ENCODE assay signal across 10 cellular contexts in the genomic region with DNA sequence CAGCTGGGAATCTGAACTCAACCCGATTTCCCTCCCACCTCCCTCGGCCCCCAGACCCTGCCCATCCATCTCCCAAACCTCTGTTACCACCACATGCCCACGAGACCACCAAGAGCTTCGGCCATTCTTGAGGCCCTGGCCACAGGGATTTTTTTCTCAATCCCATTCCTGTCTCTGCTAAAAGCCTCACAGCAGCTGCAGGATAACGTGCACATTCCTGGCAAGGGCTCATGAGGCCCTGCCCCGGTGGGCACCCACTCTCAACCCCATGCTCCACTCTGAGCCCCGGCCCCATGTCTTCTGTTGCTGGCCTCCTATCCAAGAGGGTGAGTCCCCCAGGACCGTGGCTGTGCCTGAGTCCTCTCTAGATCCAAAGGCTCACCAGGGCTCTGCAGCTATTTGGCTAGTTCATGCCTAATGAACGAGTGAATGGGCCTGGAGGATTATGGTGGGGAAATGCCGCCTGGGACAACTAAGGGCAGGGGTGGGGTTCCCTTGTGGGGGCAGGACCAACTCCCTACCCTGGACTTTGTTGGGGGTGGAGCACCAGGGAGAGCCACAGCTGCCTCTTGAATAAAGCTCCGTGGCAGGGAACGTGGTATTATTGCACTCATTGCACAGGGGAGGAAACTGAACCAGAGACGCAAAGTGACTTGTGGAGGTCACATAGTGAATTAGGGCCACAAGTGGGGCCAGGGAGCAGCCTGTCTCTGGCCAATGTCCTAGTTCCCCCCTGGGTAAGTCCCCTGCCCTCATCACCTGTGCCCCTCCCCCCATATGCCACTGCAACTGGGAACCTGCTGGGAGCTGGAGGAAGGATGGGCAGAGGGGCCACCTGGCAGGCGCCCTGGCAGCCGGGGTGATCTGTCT.
A peak's percentile ranks its signal among the peaks of the same experiment; 100 is the strongest.
DNase-seq lines count a peak whose midpoint lies in the region; ATAC-seq and TF ChIP-seq lines count a peak whose summit lies in the region.
"Had no signal": no experiment of that assay in that cellular context is flagged by ENCODE, and none has a peak within 500 bp of the region (broad histone marks: within the 10 kb centered on the region; RNA-seq: fewer than 3 reads in every experiment).

No MANE protein-coding gene starts in this region.

- H3K27me3 Mint-ChIP-seq in activated T-cell treated with anti-CD3 and anti-CD28 coated beads, Interleukin-2, amount 50 U/mL, for 72 hours (ENCODE audit: low read depth), result peaks cover 9% of the 10 kb centered on the region
- peaks cover 2 to 11% (median 7%) of the 10 kb centered on the region in 3 donors for H3K27me3 Mint-ChIP-seq in immature natural killer cell (ENCODE audit: low read depth in 3 of 3)
- peaks cover 6 to 17% of the 10 kb centered on the region in 2 donors for H3K27me3 Mint-ChIP-seq in stimulated activated naive B cell treated with anti-CD40 and anti-IgM and Interleukin-4, amounts not matched to agents 10 μg/mL and 1 μg/mL and 100 μg/mL, for 72 hours

- H3K4me1 ChIP-seq in OCI-LY3 (ENCODE audit: low read length), result peaks cover 32% of the 10 kb centered on the region

- peak overlapping the region; percentile 71; the same call in 1 of the 2 replicates for H3K9ac ChIP-seq in OCI-LY3 (ENCODE audit: low read length)

- H3K27ac Mint-ChIP-seq in activated T-cell treated with anti-CD3 and anti-CD28 coated beads, Interleukin-2, amount 50 U/mL, for 72 hours, result no peak overlapping the region
- H3K27ac Mint-ChIP-seq in immature natural killer cell, result peak overlapping the region in 2 of 6 donors; percentile 68 to 78
- peak overlapping the region; percentile 76 for H3K27ac Mint-ChIP-seq in stimulated activated naive B cell treated with anti-CD40 and anti-IgM and Interleukin-4, amounts not matched to agents 10 μg/mL and 1 μg/mL and 100 μg/mL, for 72 hours

- no peaks in the 10 kb centered on the region for H3K27me3 ChIP-seq in OCI-LY3 (ENCODE audit: low read depth, low read length)

- H3K27ac ChIP-seq in OCI-LY3 (ENCODE audit: low read length), result no peak overlapping the region

- no peaks in the 10 kb centered on the region for H4K20me1 ChIP-seq in OCI-LY3 (ENCODE audit: insufficient read depth, low read length)

- DNase-seq in activated T-cell treated with anti-CD3 and anti-CD28 coated beads, Interleukin-2, amount 50 U/mL, for 72 hours, result no peak
- no peak for DNase-seq in activated T-cell treated with anti-CD3 and anti-CD28 coated beads, Interleukin-2, amount 50 U/mL, for 48 hours
- no peak for DNase-seq in immature natural killer cell
- no peak for DNase-seq in stimulated activated naive B cell treated with anti-CD40 and anti-IgM and Interleukin-4, amounts not matched to agents 10 μg/mL and 1 μg/mL and 100 μg/mL, for 72 hours
- DNase-seq in NCI-H1436 (lab: John Stamatoyannopoulos, UW), result no peak
- DNase-seq: MV-4-11 had no signal

- H3K9me3 Mint-ChIP-seq in activated T-cell treated with anti-CD3 and anti-CD28 coated beads, Interleukin-2, amount 50 U/mL, for 72 hours, result no peaks in the 10 kb centered on the region
- no peaks in the 10 kb centered on the region for H3K9me3 Mint-ChIP-seq in immature natural killer cell
- H3K9me3 Mint-ChIP-seq in stimulated activated naive B cell treated with anti-CD40 and anti-IgM and Interleukin-4, amounts not matched to agents 10 μg/mL and 1 μg/mL and 100 μg/mL, for 72 hours, result no peaks in the 10 kb centered on the region
- H3K9me3 Mint-ChIP-seq: activated T-cell treated with anti-CD3 and anti-CD28 coated beads, Interleukin-2, amount 50 U/mL, for 4 hours had no signal

- H3K36me3 ChIP-seq in OCI-LY3 (replicated peaks; ENCODE audit: low read depth, low read length), result peaks cover 3% of the 10 kb centered on the region

- H3K4me2 ChIP-seq in OCI-LY3 (ENCODE audit: low read length), result peak overlapping the region; percentile 100

- H3K36me3 Mint-ChIP-seq in activated T-cell treated with anti-CD3 and anti-CD28 coated beads, Interleukin-2, amount 50 U/mL, for 72 hours (ENCODE audit: insufficient read depth in 2 of 2), result no peaks in the 10 kb centered on the region
- peaks cover 0 to 7% (median 0%) of the 10 kb centered on the region in 3 donors for H3K36me3 Mint-ChIP-seq in immature natural killer cell
- H3K36me3 Mint-ChIP-seq in stimulated activated naive B cell treated with anti-CD40 and anti-IgM and Interleukin-4, amounts not matched to agents 10 μg/mL and 1 μg/mL and 100 μg/mL, for 72 hours, result peaks cover 1 to 2% of the 10 kb centered on the region in 2 donors

- H3K4me3 Mint-ChIP-seq in activated T-cell treated with anti-CD3 and anti-CD28 coated beads, Interleukin-2, amount 50 U/mL, for 72 hours, result peak overlapping the region; percentile 69 to 73
- peak overlapping the region; percentile 29 to 82 (median 63) for H3K4me3 Mint-ChIP-seq in immature natural killer cell
- peak overlapping the region; percentile 81 to 83 for H3K4me3 Mint-ChIP-seq in stimulated activated naive B cell treated with anti-CD40 and anti-IgM and Interleukin-4, amounts not matched to agents 10 μg/mL and 1 μg/mL and 100 μg/mL, for 72 hours

- TF ChIP-seq CTCF in OCI-LY3 (IDR thresholded peaks at IDR 0.05; ENCODE audit: low read depth, low read length), result no peak

- H3K4me3 ChIP-seq in OCI-LY3 (ENCODE audit: low read length), result peak overlapping the region; percentile 83

- ATAC-seq in activated T-cell treated with anti-CD3 and anti-CD28 coated beads, Interleukin-2, amount 50 U/mL, for 72 hours (replicated peaks in 1 of 2), result no peak
- no peak for ATAC-seq in stimulated activated naive B cell treated with anti-CD40 and anti-IgM and Interleukin-4, amounts not matched to agents 10 μg/mL and 1 μg/mL and 100 μg/mL, for 72 hours (replicated peaks)
- ATAC-seq in GM21737 (IDR thresholded peaks at IDR 0.05; ENCODE audit: unreplicated experiment) (no peak), HG03342 (IDR thresholded peaks at IDR 0.05; ENCODE audit: unreplicated experiment) (no peak)

- no peaks in the 10 kb centered on the region for H3K79me2 ChIP-seq in OCI-LY3 (ENCODE audit: low read length)

- H3K9me3 ChIP-seq in OCI-LY3 (ENCODE audit: insufficient read depth, low read length), result no peaks in the 10 kb centered on the region

- peaks cover 11% of the 10 kb centered on the region for H3K4me1 Mint-ChIP-seq in activated T-cell treated with anti-CD3 and anti-CD28 coated beads, Interleukin-2, amount 50 U/mL, for 72 hours (ENCODE audit: low read depth)
- H3K4me1 Mint-ChIP-seq in immature natural killer cell, result peaks cover 18 to 33% of the 10 kb centered on the region in 2 donors
- peaks cover 23 to 40% of the 10 kb centered on the region in 2 donors for H3K4me1 Mint-ChIP-seq in stimulated activated naive B cell treated with anti-CD40 and anti-IgM and Interleukin-4, amounts not matched to agents 10 μg/mL and 1 μg/mL and 100 μg/mL, for 72 hours

- no peak overlapping the region for H2AFZ ChIP-seq in OCI-LY3 (ENCODE audit: low read depth, low read length)
